2 cellular contexts compared by ENCODE assay signal in the genomic region with DNA sequence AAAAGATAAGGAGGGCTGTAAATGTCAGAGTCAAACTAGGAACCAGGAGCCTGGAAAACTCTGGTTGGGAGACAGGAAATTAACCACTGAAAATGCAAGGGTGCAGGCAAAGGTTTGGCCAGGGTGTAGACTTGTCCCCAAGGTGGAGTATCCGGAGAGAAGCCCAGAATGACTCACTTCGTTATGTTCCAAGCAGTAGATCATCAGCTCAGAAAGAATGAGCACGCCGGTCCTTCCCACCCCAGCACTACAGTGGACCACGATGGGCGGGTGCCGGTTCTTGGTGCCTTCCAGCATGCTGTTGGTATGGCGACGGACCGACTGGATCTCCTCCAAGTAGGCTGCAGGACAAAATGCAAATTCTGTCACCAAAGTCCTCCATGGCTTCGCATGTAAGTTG.
TF ChIP-seq lines count a peak whose summit lies in the region.

No MANE protein-coding gene starts in this region.

TF ChIP-seq in SK-N-SH treated with all-trans-retinoic acid at 6 μM for 48 hours, 23 proteins besides CTCF, POLR2A, EP300 and RAD21 (continued from another document):
- no peak for TF ChIP-seq ESRRG (CRISPR knock-in tag; IDR thresholded peaks at IDR 0.05)
- no peak for TF ChIP-seq SNAI2 (CRISPR knock-in tag; IDR thresholded peaks at IDR 0.05)
- TF ChIP-seq, protein P1, sequence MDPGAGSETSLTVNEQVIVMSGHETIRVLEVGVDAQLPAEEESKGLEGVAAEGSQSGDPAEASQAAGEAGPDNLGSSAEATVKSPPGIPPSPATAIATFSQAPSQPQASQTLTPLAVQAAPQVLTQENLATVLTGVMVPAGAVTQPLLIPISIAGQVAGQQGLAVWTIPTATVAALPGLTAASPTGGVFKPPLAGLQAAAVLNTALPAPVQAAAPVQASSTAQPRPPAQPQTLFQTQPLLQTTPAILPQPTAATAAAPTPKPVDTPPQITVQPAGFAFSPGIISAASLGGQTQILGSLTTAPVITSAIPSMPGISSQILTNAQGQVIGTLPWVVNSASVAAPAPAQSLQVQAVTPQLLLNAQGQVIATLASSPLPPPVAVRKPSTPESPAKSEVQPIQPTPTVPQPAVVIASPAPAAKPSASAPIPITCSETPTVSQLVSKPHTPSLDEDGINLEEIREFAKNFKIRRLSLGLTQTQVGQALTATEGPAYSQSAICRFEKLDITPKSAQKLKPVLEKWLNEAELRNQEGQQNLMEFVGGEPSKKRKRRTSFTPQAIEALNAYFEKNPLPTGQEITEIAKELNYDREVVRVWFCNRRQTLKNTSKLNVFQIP (CRISPR knock-in tag; IDR thresholded peaks at IDR 0.05; ENCODE audit: borderline replicate concordance, low read depth) = no peak
- TF ChIP-seq, protein P2, sequence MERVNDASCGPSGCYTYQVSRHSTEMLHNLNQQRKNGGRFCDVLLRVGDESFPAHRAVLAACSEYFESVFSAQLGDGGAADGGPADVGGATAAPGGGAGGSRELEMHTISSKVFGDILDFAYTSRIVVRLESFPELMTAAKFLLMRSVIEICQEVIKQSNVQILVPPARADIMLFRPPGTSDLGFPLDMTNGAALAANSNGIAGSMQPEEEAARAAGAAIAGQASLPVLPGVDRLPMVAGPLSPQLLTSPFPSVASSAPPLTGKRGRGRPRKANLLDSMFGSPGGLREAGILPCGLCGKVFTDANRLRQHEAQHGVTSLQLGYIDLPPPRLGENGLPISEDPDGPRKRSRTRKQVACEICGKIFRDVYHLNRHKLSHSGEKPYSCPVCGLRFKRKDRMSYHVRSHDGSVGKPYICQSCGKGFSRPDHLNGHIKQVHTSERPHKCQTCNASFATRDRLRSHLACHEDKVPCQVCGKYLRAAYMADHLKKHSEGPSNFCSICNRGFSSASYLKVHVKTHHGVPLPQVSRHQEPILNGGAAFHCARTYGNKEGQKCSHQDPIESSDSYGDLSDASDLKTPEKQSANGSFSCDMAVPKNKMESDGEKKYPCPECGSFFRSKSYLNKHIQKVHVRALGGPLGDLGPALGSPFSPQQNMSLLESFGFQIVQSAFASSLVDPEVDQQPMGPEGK (CRISPR knock-in tag; IDR thresholded peaks at IDR 0.05; ENCODE audit: borderline replicate concordance) = no peak
- no peak for TF ChIP-seq TCF4 (CRISPR knock-in tag; IDR thresholded peaks at IDR 0.05; ENCODE audit: borderline replicate concordance)
- TF ChIP-seq ZFP3 (CRISPR knock-in tag; IDR thresholded peaks at IDR 0.05) = no peak
- TF ChIP-seq GLIS3 (CRISPR knock-in tag; IDR thresholded peaks at IDR 0.05) = no peak
- TF ChIP-seq, protein P3, sequence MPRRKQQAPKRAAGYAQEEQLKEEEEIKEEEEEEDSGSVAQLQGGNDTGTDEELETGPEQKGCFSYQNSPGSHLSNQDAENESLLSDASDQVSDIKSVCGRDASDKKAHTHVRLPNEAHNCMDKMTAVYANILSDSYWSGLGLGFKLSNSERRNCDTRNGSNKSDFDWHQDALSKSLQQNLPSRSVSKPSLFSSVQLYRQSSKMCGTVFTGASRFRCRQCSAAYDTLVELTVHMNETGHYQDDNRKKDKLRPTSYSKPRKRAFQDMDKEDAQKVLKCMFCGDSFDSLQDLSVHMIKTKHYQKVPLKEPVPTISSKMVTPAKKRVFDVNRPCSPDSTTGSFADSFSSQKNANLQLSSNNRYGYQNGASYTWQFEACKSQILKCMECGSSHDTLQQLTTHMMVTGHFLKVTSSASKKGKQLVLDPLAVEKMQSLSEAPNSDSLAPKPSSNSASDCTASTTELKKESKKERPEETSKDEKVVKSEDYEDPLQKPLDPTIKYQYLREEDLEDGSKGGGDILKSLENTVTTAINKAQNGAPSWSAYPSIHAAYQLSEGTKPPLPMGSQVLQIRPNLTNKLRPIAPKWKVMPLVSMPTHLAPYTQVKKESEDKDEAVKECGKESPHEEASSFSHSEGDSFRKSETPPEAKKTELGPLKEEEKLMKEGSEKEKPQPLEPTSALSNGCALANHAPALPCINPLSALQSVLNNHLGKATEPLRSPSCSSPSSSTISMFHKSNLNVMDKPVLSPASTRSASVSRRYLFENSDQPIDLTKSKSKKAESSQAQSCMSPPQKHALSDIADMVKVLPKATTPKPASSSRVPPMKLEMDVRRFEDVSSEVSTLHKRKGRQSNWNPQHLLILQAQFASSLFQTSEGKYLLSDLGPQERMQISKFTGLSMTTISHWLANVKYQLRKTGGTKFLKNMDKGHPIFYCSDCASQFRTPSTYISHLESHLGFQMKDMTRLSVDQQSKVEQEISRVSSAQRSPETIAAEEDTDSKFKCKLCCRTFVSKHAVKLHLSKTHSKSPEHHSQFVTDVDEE (CRISPR knock-in tag; IDR thresholded peaks at IDR 0.05) = no peak
- TF ChIP-seq ZNF565 (CRISPR knock-in tag; conservative IDR thresholded peaks at IDR 0.05; ENCODE audit: low read depth) = no peak
- no peak for TF ChIP-seq TOX (CRISPR knock-in tag; IDR thresholded peaks at IDR 0.05; ENCODE audit: borderline replicate concordance)
- no peak for TF ChIP-seq ARNTL (CRISPR knock-in tag; IDR thresholded peaks at IDR 0.05; ENCODE audit: borderline replicate concordance, low read depth)
- no peak for TF ChIP-seq ZFP30 (CRISPR knock-in tag; IDR thresholded peaks at IDR 0.05)
- no peak for TF ChIP-seq ZNF70 (CRISPR knock-in tag; IDR thresholded peaks at IDR 0.05)

TF ChIP-seq in SK-N-SH, 30 proteins besides CTCF, POLR2A, EP300 and RAD21 (continued from another document):
- TF ChIP-seq JUND (IDR thresholded peaks at IDR 0.05) (no peak), FOSL2 (IDR thresholded peaks at IDR 0.05; ENCODE audit: borderline replicate concordance, low read depth) (no peak), FOXM1 (IDR thresholded peaks at IDR 0.05; ENCODE audit: low read depth) (no peak), TAF1 (IDR thresholded peaks at IDR 0.05; ENCODE audit: borderline replicate concordance, low read depth, low read length) (no peak), YY1 (IDR thresholded peaks at IDR 0.05; ENCODE audit: low read depth) (no peak), FOXJ3 (CRISPR knock-in tag; IDR thresholded peaks at IDR 0.05) (no peak), MXI1 (IDR thresholded peaks at IDR 0.05; ENCODE audit: low read depth, low read length) (no peak)
- TF ChIP-seq, protein P4, sequence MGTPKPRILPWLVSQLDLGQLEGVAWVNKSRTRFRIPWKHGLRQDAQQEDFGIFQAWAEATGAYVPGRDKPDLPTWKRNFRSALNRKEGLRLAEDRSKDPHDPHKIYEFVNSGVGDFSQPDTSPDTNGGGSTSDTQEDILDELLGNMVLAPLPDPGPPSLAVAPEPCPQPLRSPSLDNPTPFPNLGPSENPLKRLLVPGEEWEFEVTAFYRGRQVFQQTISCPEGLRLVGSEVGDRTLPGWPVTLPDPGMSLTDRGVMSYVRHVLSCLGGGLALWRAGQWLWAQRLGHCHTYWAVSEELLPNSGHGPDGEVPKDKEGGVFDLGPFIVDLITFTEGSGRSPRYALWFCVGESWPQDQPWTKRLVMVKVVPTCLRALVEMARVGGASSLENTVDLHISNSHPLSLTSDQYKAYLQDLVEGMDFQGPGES (IDR thresholded peaks at IDR 0.05; ENCODE audit: low read depth, low read length) = no peak
- TF ChIP-seq, protein P5, sequence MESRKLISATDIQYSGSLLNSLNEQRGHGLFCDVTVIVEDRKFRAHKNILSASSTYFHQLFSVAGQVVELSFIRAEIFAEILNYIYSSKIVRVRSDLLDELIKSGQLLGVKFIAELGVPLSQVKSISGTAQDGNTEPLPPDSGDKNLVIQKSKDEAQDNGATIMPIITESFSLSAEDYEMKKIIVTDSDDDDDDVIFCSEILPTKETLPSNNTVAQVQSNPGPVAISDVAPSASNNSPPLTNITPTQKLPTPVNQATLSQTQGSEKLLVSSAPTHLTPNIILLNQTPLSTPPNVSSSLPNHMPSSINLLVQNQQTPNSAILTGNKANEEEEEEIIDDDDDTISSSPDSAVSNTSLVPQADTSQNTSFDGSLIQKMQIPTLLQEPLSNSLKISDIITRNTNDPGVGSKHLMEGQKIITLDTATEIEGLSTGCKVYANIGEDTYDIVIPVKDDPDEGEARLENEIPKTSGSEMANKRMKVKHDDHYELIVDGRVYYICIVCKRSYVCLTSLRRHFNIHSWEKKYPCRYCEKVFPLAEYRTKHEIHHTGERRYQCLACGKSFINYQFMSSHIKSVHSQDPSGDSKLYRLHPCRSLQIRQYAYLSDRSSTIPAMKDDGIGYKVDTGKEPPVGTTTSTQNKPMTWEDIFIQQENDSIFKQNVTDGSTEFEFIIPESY (IDR thresholded peaks at IDR 0.05; ENCODE audit: borderline replicate concordance, low read depth) = no peak
TF ChIP-seq in SK-N-SH: peak in this region for 0.
